ENCODE assay signal across 12 cellular contexts in genomic region chr17:74773871-74774286, GRCh38. TPM values are rescaled to one million over a fixed set of nuclear protein-coding genes. Genes with fewer than 3 reads are reported as not detected.
DNase-seq lines count a peak whose midpoint lies in the region; ATAC-seq, FAIRE-seq and TF ChIP-seq lines count a peak whose summit lies in the region.
"Had no signal": no experiment of that assay in that cellular context is flagged by ENCODE, and none has a peak within 500 bp of the region (broad histone marks: within the 10 kb centered on the region; RNA-seq: fewer than 3 reads in every experiment).

No MANE protein-coding gene starts in this region.

- intact Hi-C loops in adrenal gland (cut with DNase I) (no loop called here), body of pancreas (cut with DNase I) (no loop called here)

- DNase-seq in AG10803 (ENCODE audit: low read depth), result peak; percentile 65
- DNase-seq in HTR-8/SVneo (ENCODE audit: insufficient read length, low spot score), result peak; percentile 70
- peak in 5 of 7 donors; percentile 65 to 82 (median 71) for DNase-seq in adrenal gland
- DNase-seq in myocyte (ENCODE audit: low read depth), result peak; percentile 51
- no peak for DNase-seq in NCI-H510A (lab: John Stamatoyannopoulos, UW)
- DNase-seq in KG1 (lab: John Stamatoyannopoulos, UW), result no peak
- DNase-seq in body of pancreas, result no peak
- DNase-seq: activated CD8-positive, alpha-beta memory T cell treated with anti-CD3 and anti-CD28 coated beads, Interleukin-2, amount 50 U/mL, for 4 hours; Calu3; stimulated activated CD4-positive, alpha-beta T cell treated with anti-CD3 and anti-CD28 coated beads, Interleukin-2, amount 100 ng/mL, for 48 hours; testis had no signal

- H3K27ac ChIP-seq in adrenal gland (peak overlapping the region in 4 of 5 donors; percentile 20 to 89 (median 80)), body of pancreas (no peak overlapping the region)
- H3K27ac ChIP-seq: testis had no signal

- H3K27me3 ChIP-seq in adrenal gland (no peaks in the 10 kb centered on the region), body of pancreas (no peaks in the 10 kb centered on the region)
- H3K27me3 ChIP-seq: testis had no signal

- H3K4me1 ChIP-seq in adrenal gland (replicated peaks in 1 of 2) (peaks cover 47 to 53% of the 10 kb centered on the region in 2 donors), body of pancreas (peaks cover 53% of the 10 kb centered on the region)

- ATAC-seq in HG03432 (IDR thresholded peaks at IDR 0.05; ENCODE audit: unreplicated experiment) (no peak), body of pancreas (no peak)

- H3K36me3 ChIP-seq in adrenal gland (replicated peaks in 1 of 2), result peaks cover 0 to 36% of the 10 kb centered on the region in 2 donors
- H3K36me3 ChIP-seq in body of pancreas (replicated peaks in 1 of 2; ENCODE audit: insufficient read depth in 1 of 2, low read depth in 2 of 2), result peaks cover 0 to 6% of the 10 kb centered on the region in 2 donors

- 30 to 48% (median 35%) methylated on average over 6 of the region's 6 CpGs for WGBS in adrenal gland, 4 donors
- 61 to 67% methylated on average over 6 of the region's 6 CpGs for WGBS in body of pancreas, 2 donors

- H3K4me3 ChIP-seq in AG10803 (ENCODE audit: low read length), result no peak overlapping the region
- no peak overlapping the region for H3K4me3 ChIP-seq in adrenal gland
- H3K4me3 ChIP-seq in body of pancreas, result no peak overlapping the region
- H3K4me3 ChIP-seq: testis had no signal

- TF ChIP-seq CTCF in AG10803 (conservative IDR thresholded peaks at IDR 0.05; ENCODE audit: low read length) (no peak), adrenal gland (IDR thresholded peaks at IDR 0.05) (no peak), body of pancreas (IDR thresholded peaks at IDR 0.05) (no peak)

- FAIRE-seq in HTR-8/SVneo (lab: Jason Lieb, UNC), result peak; percentile 86

- H3K9me3 ChIP-seq in adrenal gland (replicated peaks in 1 of 3) (no peaks in the 10 kb centered on the region), body of pancreas (no peaks in the 10 kb centered on the region)
- H3K9me3 ChIP-seq: testis had no signal

- TF ChIP-seq POLR2A in adrenal gland (IDR thresholded peaks at IDR 0.05), result no peak
- TF ChIP-seq POLR2A in body of pancreas (IDR thresholded peaks at IDR 0.05), result no peak

RNA-seq across cellular contexts. Expression of gene NAT9, which starts 2.3 kb away (rescaled TPM):
- total RNA-seq in adrenal gland (100 to 1,000 TPM in 1 of 8 donors, 10 to 100 TPM in 7; 23.1 to 149 (median 62.4) TPM), myocyte (47.7 and 50.4 TPM in 2 replicates), body of pancreas (10 to 100 TPM; 21.8 to 23.3 TPM)
- 100 to 1,000 TPM in 2 of 3 donors, 10 to 100 TPM in 1; 91.6 to 112 (median 104) TPM for polyA plus RNA-seq in adrenal gland
- 65.2 TPM for polyA plus RNA-seq in myocyte (2012)

RNA-seq across cellular contexts. Expression of gene NHERF1, which starts 25.5 kb away (rescaled TPM):
- total RNA-seq in adrenal gland (100 to 1,000 TPM; 146 to 277 (median 226) TPM), myocyte (54.0 and 63.8 TPM in 2 replicates), body of pancreas (10 to 100 TPM; 56.6 to 64.9 TPM)
- polyA plus RNA-seq in adrenal gland, result 100 to 1,000 TPM in 1 of 3 donors, 10 to 100 TPM in 2; 45.9 to 277 (median 57.8) TPM
- polyA plus RNA-seq in myocyte (2012), result 82.5 TPM

RNA-seq across cellular contexts. Expression of gene RAB37, which starts 36.8 kb away (rescaled TPM):
- total RNA-seq in adrenal gland, result 1 to 10 TPM; 2.1 to 6.6 (median 3.6) TPM
- 1 to 10 TPM in 2 of 3 donors, under 1 TPM in 1; 0.57 to 2.3 (median 2.0) TPM for polyA plus RNA-seq in adrenal gland
- 0.57 TPM in 1 of 2 replicates, not detected in the other for total RNA-seq in myocyte
- polyA plus RNA-seq in myocyte (2012), result 0.48 TPM
- total RNA-seq in body of pancreas, result under 1 TPM; 0.66 to 0.78 TPM

Comparison
In these comparisons a context has a peak if more than half of its experiments do, and no peak if none do; other contexts are left out.
1. DNase-seq: peak in AG10803 (single experiment), HTR-8/SVneo (single experiment), adrenal gland (5 of 7) and myocyte (single experiment); none in NCI-H510A (single experiment), KG1 (single experiment) and body of pancreas (0 of 4).
2. H3K27ac ChIP-seq: peak in adrenal gland (4 of 5); none in body of pancreas (0 of 4).